Comparison of ENCODE assay signal across 17 cellular contexts in genomic region chr19:38720559-38721236, GRCh38. TPM values are rescaled to one million over a fixed set of nuclear protein-coding genes. Genes with fewer than 3 reads are reported as not detected.
DNase-seq lines count a peak whose midpoint lies in the region; ATAC-seq and TF ChIP-seq lines count a peak whose summit lies in the region.
"Had no signal": no experiment of that assay in that cellular context is flagged by ENCODE, and none has a peak within 500 bp of the region (broad histone marks: within the 10 kb centered on the region; RNA-seq: fewer than 3 reads in every experiment).

No MANE protein-coding gene starts in this region.

- H3K27me3 Mint-ChIP-seq in T-helper 17 cell = no peaks in the 10 kb centered on the region

- H3K79me1 ChIP-seq in mesenchymal stem cell (replicated peaks; ENCODE audit: low read length, poor library complexity, severe bottlenecking) = peaks cover 23% of the 10 kb centered on the region

- CTCF ChIA-PET in HCT116 (lab: Charles Lee) = no interaction called here

- H3K4me2 ChIP-seq in HCT116 (ENCODE audit: low read length) (no peak overlapping the region), mesenchymal stem cell (ENCODE audit: low read length, poor library complexity, severe bottlenecking) (no peak overlapping the region)
- H3K4me2 ChIP-seq: neural progenitor cell had no signal

- no peak for ATAC-seq in HCT116
- ATAC-seq in body of pancreas = no peak
- no peak for ATAC-seq in T-helper 17 cell
- ATAC-seq: foreskin keratinocyte had no signal

- intact Hi-C loops in HCT116 (cut with micrococcal nuclease) = no loop called here
- intact Hi-C loops in body of pancreas (cut with DNase I) = no loop called here

- H3K23ac ChIP-seq in mesenchymal stem cell (ENCODE audit: low read length in 2 of 2) = no peak overlapping the region

- H3K9ac ChIP-seq in HCT116 (ENCODE audit: low read length) (no peak overlapping the region), mesenchymal stem cell (ENCODE audit: low read length) (no peak overlapping the region)
- H3K9ac ChIP-seq: neural progenitor cell had no signal

- no peaks in the 10 kb centered on the region for H3K4me1 Mint-ChIP-seq in T-helper 17 cell
- H3K4me1 Mint-ChIP-seq: CD14-positive monocyte had no signal

- H3K4me1 ChIP-seq in HCT116 (ENCODE audit: control insufficient read depth in 1 of 2, insufficient read depth in 2 of 2, low read length in 2 of 2) = no peaks in the 10 kb centered on the region; a peak in 1 of 4 replicates
- peaks cover 40% of the 10 kb centered on the region for H3K4me1 ChIP-seq in body of pancreas
- H3K4me1 ChIP-seq in mesenchymal stem cell (ENCODE audit: control insufficient read depth, insufficient read depth, low read depth, low read length) = peaks cover 53% of the 10 kb centered on the region
- H3K4me1 ChIP-seq: foreskin keratinocyte, neural progenitor cell had no signal

- no peak overlapping the region for H4K8ac ChIP-seq in mesenchymal stem cell (ENCODE audit: low read length)

- no peaks in the 10 kb centered on the region for H3K27me3 ChIP-seq in HCT116 (ENCODE audit: insufficient read depth, low read length)
- H3K27me3 ChIP-seq in body of pancreas = no peaks in the 10 kb centered on the region
- no peaks in the 10 kb centered on the region for H3K27me3 ChIP-seq in mesenchymal stem cell (ENCODE audit: control insufficient read depth in 1 of 2, insufficient read depth in 1 of 2, low read length in 2 of 2)
- H3K27me3 ChIP-seq: foreskin keratinocyte, neural progenitor cell had no signal

- no peak overlapping the region for H2AK5ac ChIP-seq in mesenchymal stem cell (ENCODE audit: low read length, severe bottlenecking)

- no peaks in the 10 kb centered on the region for H3K9me2 ChIP-seq in HCT116 (ENCODE audit: insufficient read depth)

- peak overlapping the region; percentile 17; the same call in 1 of the 2 replicates for H3K27ac ChIP-seq in HCT116 (ENCODE audit: low read depth, low read length)
- peak overlapping the region in 3 of 4 donors; percentile 63 to 71 (median 69) for H3K27ac ChIP-seq in body of pancreas
- H3K27ac ChIP-seq in mesenchymal stem cell (ENCODE audit: low read length, poor library complexity, severe bottlenecking) = peak overlapping the region; percentile 78
- peak overlapping the region; percentile 100 for H3K27ac ChIP-seq in temporal lobe (ENCODE audit: low read depth, low read length)
- H3K27ac ChIP-seq: foreskin keratinocyte, neural progenitor cell had no signal

- TF ChIP-seq RAD21 in HCT116 (IDR thresholded peaks at IDR 0.05; ENCODE audit: low read depth) = no peak

- DNase-seq in HCT116 (ENCODE audit: low read depth, low spot score) = no peak
- no peak for DNase-seq in body of pancreas
- DNase-seq in mesenchymal stem cell = no peak
- DNase-seq in mesenteric fat pad (ENCODE audit: low spot score) = no peak
- DNase-seq in T-helper 17 cell = no peak
- no peak for DNase-seq in NCI-H146 (lab: John Stamatoyannopoulos, UW)
- DNase-seq in NCI-H524 (lab: John Stamatoyannopoulos, UW) = no peak
- DNase-seq: activated CD4-positive, alpha-beta T cell treated with anti-CD3 and anti-CD28 coated beads, Interleukin-2, amount 50 U/mL, for 1 hour; amniotic stem cell; foreskin keratinocyte; H9; Karpas-422; NCI-H2081 treated with DMSO at 0.1 percent for 48 hours; NCI-H748 treated with DMSO at 0.1 percent for 48 hours had no signal

- H3K18ac ChIP-seq in mesenchymal stem cell (ENCODE audit: low read depth in 1 of 2, low read length in 2 of 2) = no peak overlapping the region

- 90 to 100% methylated on average over 8 to 15 of the region's 15 CpGs for WGBS in body of pancreas, 2 donors
- 98% methylated on average over 15 of the region's 15 CpGs for WGBS in mesenchymal stem cell

- BruUV-seq in HCT116 (replicated peaks; lab: Mats Ljungman, UMichigan) = no TSS peak

- no peak overlapping the region for H3K27ac Mint-ChIP-seq in T-helper 17 cell
- H3K27ac Mint-ChIP-seq: neural progenitor cell had no signal

- no peak overlapping the region for H2BK5ac ChIP-seq in mesenchymal stem cell (ENCODE audit: low read depth, low read length, poor library complexity, severe bottlenecking)

- no peak overlapping the region for H2AFZ ChIP-seq in HCT116 (ENCODE audit: low read depth, low read length, poor library complexity, severe bottlenecking)
- no peak overlapping the region for H2AFZ ChIP-seq in mesenchymal stem cell (ENCODE audit: low read depth, low read length)
- H2AFZ ChIP-seq: neural progenitor cell had no signal

- peaks cover 2% of the 10 kb centered on the region for H3K36me3 Mint-ChIP-seq in T-helper 17 cell (ENCODE audit: low read depth)

- H2BK12ac ChIP-seq in mesenchymal stem cell (ENCODE audit: low read length in 2 of 2) = no peak overlapping the region

- H3K4me3 ChIP-seq in HCT116 (replicated peaks in 1 of 2; ENCODE audit: low read depth in 1 of 2, low read length in 2 of 2) (no peak overlapping the region), body of pancreas (no peak overlapping the region), mesenchymal stem cell (ENCODE audit: insufficient read depth in 1 of 2, low read depth in 1 of 2, low read length in 2 of 2) (no peak overlapping the region)
- H3K4me3 ChIP-seq: neural progenitor cell had no signal

- POLR2A ChIA-PET in HCT116 (lab: Charles Lee) = no interaction called here

- no peak overlapping the region for H2BK120ac ChIP-seq in mesenchymal stem cell (ENCODE audit: low read depth, low read length)

- H2BK15ac ChIP-seq in mesenchymal stem cell (ENCODE audit: low read depth, poor library complexity, severe bottlenecking) = no peak overlapping the region

- no peak overlapping the region for H3K4me3 Mint-ChIP-seq in T-helper 17 cell
- H3K4me3 Mint-ChIP-seq: CD14-positive monocyte, H9, neural progenitor cell had no signal

- no peak for TF ChIP-seq POLR2A in HCT116 (IDR thresholded peaks at IDR 0.05; ENCODE audit: borderline replicate concordance, extremely low read depth, insufficient read depth, insufficient read length)
- TF ChIP-seq POLR2A in body of pancreas (IDR thresholded peaks at IDR 0.05) = no peak

- TF ChIP-seq CTCF in HCT116 (IDR thresholded peaks at IDR 0.05 in 2 of 3, conservative IDR thresholded peaks at IDR 0.05 in 1 of 3; ENCODE audit: borderline replicate concordance in 1 of 3, insufficient read depth in 1 of 3, low read depth in 2 of 3, low read length in 2 of 3) (no peak), body of pancreas (IDR thresholded peaks at IDR 0.05) (no peak)

- no peak overlapping the region for H4K91ac ChIP-seq in mesenchymal stem cell (ENCODE audit: low read length)

- no peaks in the 10 kb centered on the region for H4K20me1 ChIP-seq in HCT116 (ENCODE audit: insufficient read depth)

- H3K4ac ChIP-seq in mesenchymal stem cell (ENCODE audit: low read depth in 1 of 2, low read length in 2 of 2) = no peak overlapping the region

- RAD21 ChIA-PET in HCT116 (lab: Charles Lee; ENCODE audit: low non-redundant PET in 1 of 2, low total read pairs in 2 of 2, uncharacterized antibody in 2 of 2, unreplicated experiment in 2 of 2) = no interaction called here

- H3K14ac ChIP-seq in mesenchymal stem cell (ENCODE audit: low read length in 2 of 2) = no peak overlapping the region

- H3K9me3 ChIP-seq in HCT116 (ENCODE audit: control insufficient read depth in 1 of 2, insufficient read depth in 1 of 2, low read depth in 1 of 2, low read length in 2 of 2) (no peaks in the 10 kb centered on the region), body of pancreas (no peaks in the 10 kb centered on the region), mesenchymal stem cell (ENCODE audit: control insufficient read depth, low read length) (no peaks in the 10 kb centered on the region), T-helper 17 cell (ENCODE audit: control insufficient read depth, low read length, poor library complexity, severe bottlenecking) (no peaks in the 10 kb centered on the region)

- H3K36me3 ChIP-seq in HCT116 (ENCODE audit: control insufficient read depth in 1 of 2, insufficient read depth in 2 of 2, low read length in 2 of 2) (peaks cover 24 to 84% of the 10 kb centered on the region in 2 experiments; a peak in 3 of 4 replicates), body of pancreas (replicated peaks in 1 of 2; ENCODE audit: insufficient read depth in 1 of 2, low read depth in 2 of 2) (peaks cover 17 to 57% of the 10 kb centered on the region in 2 donors), mesenchymal stem cell (ENCODE audit: control insufficient read depth in 1 of 2, insufficient read depth in 2 of 2, low read depth in 1 of 2, low read length in 2 of 2) (peaks cover 95 to 98% of the 10 kb centered on the region in 2 experiments)
- H3K36me3 ChIP-seq: neural progenitor cell had no signal

- H3K79me2 ChIP-seq in HCT116 (ENCODE audit: insufficient read depth, low read length) = peaks cover 13% of the 10 kb centered on the region; the same call in 1 of the 2 replicates

TF ChIP-seq in HCT116, 20 proteins besides CTCF, POLR2A, EP300 and RAD21:
- TF ChIP-seq POLR2AphosphoS5 (IDR thresholded peaks at IDR 0.05; ENCODE audit: low read depth, low read length) (no peak), EZH2 (IDR thresholded peaks at IDR 0.05) (no peak), ELF1 (IDR thresholded peaks at IDR 0.05; ENCODE audit: borderline replicate concordance, low read depth) (no peak), EZH2phosphoT487 (IDR thresholded peaks at IDR 0.05; ENCODE audit: borderline replicate concordance) (no peak), FOSL1 (IDR thresholded peaks at IDR 0.05; ENCODE audit: low read depth) (no peak), ATF3 (IDR thresholded peaks at IDR 0.05) (no peak), SP1 (IDR thresholded peaks at IDR 0.05; ENCODE audit: low read depth) (no peak), SIN3A (IDR thresholded peaks at IDR 0.05; ENCODE audit: low read depth) (no peak), JUND (IDR thresholded peaks at IDR 0.05) (no peak), CEBPB (IDR thresholded peaks at IDR 0.05; ENCODE audit: low read depth) (no peak), ZNF274 (IDR thresholded peaks at IDR 0.05; ENCODE audit: low read depth, low read length) (no peak)

RNA-seq across cellular contexts. Expression of gene CAPN12, which starts 23.6 kb away (rescaled TPM):
- total RNA-seq in HCT116 (2021; ENCODE audit: unreplicated experiment) = 8.8 TPM
- 8.6 and 10.4 TPM in 2 replicates for polyA plus RNA-seq in HCT116 (2012)
- total RNA-seq in body of pancreas = 10 to 100 TPM in 1 of 2 donors, 1 to 10 TPM in 1; 9.9 to 11.4 TPM
- polyA plus RNA-seq in mesenchymal stem cell (2013, experiment 1 of 2) = 1.6 TPM
- polyA plus RNA-seq in mesenchymal stem cell (2013, experiment 2 of 2) = 1.5 TPM
- total RNA-seq in temporal lobe = 0.25 TPM
- 1.3 TPM for total RNA-seq in mesenteric fat pad
- total RNA-seq in T-helper 17 cell = 1 to 10 TPM; 6.8 to 9.0 TPM
- polyA plus RNA-seq: CD14-positive monocyte had no signal

RNA-seq across cellular contexts. Expression of gene LGALS7, which starts 52.6 kb away (rescaled TPM):
- total RNA-seq in HCT116 (2021; ENCODE audit: unreplicated experiment) = not detected
- polyA plus RNA-seq in HCT116 (2012) = not detected in 2 replicates
- total RNA-seq in body of pancreas = not detected
- polyA plus RNA-seq in mesenchymal stem cell (2013, experiment 1 of 2) = not detected
- not detected for polyA plus RNA-seq in mesenchymal stem cell (2013, experiment 2 of 2)
- 0.74 TPM for total RNA-seq in temporal lobe
- not detected for total RNA-seq in mesenteric fat pad
- not detected for total RNA-seq in T-helper 17 cell
- total RNA-seq: H9 had no signal
- polyA plus RNA-seq: CD14-positive monocyte had no signal

Comparison
In these comparisons a context has a peak if more than half of its experiments do, and no peak if none do; other contexts are left out.
1. H3K27ac ChIP-seq: peak in every context shown above with its lines; median percentile 100 in temporal lobe; 78 in mesenchymal stem cell; 69 in body of pancreas; 17 in HCT116.